In the genomic region with DNA sequence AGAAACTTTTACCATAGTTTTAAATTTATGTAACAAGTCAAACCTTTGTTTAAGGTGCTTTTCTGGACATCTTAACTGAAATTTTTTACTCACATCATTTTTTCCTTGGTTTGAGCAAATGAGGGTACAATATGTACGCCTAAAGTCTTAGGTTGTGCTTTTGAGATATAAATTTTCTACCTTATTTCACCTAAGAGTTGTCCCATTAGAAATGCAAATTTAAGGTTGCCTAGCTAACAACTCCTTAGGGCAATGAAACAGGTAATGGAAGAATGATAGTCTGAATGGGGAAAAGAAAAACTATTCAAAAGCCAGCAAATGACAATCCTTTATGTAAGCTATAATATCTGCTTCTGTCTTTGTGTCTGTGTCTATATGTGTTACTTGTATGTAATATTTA, we compare ENCODE assay signal across 2 cellular contexts.
TF ChIP-seq lines count a peak whose summit lies in the region.

No MANE protein-coding gene starts in this region.

TF ChIP-seq in HepG2, 621 proteins besides CTCF, POLR2A, EP300 and RAD21 (continued from another document):
- no peak for TF ChIP-seq SRSF1 (optimal IDR thresholded peaks at IDR 0.05; ENCODE audit: low read depth, low read length)
- no peak for TF ChIP-seq POGK (CRISPR knock-in tag; conservative IDR thresholded peaks at IDR 0.05)
- no peak for TF ChIP-seq JUND (CRISPR knock-in tag; IDR thresholded peaks at IDR 0.05)
- TF ChIP-seq SP2 (CRISPR knock-in tag; IDR thresholded peaks at IDR 0.05): no peak

TF ChIP-seq in WTC11, 78 proteins besides CTCF, POLR2A, EP300 and RAD21 (continued from another document):
- TF ChIP-seq ZNF219 (CRISPR knock-in tag; IDR thresholded peaks at IDR 0.05; ENCODE audit: borderline replicate concordance): no peak
- no peak for TF ChIP-seq ZBTB43 (CRISPR knock-in tag; IDR thresholded peaks at IDR 0.05)
- TF ChIP-seq, protein P1, sequence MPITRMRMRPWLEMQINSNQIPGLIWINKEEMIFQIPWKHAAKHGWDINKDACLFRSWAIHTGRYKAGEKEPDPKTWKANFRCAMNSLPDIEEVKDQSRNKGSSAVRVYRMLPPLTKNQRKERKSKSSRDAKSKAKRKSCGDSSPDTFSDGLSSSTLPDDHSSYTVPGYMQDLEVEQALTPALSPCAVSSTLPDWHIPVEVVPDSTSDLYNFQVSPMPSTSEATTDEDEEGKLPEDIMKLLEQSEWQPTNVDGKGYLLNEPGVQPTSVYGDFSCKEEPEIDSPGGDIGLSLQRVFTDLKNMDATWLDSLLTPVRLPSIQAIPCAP (CRISPR knock-in tag; IDR thresholded peaks at IDR 0.05): no peak
- no peak for TF ChIP-seq SMAD4 (CRISPR knock-in tag; IDR thresholded peaks at IDR 0.05)
- no peak for TF ChIP-seq TP53 (CRISPR knock-in tag; IDR thresholded peaks at IDR 0.05)
- no peak for TF ChIP-seq ZNF512 (CRISPR knock-in tag; IDR thresholded peaks at IDR 0.05; ENCODE audit: borderline replicate concordance)
- TF ChIP-seq NFYB (CRISPR knock-in tag; conservative IDR thresholded peaks at IDR 0.05; ENCODE audit: low read depth): no peak
- TF ChIP-seq SOX15 (CRISPR knock-in tag; IDR thresholded peaks at IDR 0.05): no peak
- no peak for TF ChIP-seq MYBL2 (CRISPR knock-in tag; IDR thresholded peaks at IDR 0.05)
- TF ChIP-seq ATF1 (CRISPR knock-in tag; IDR thresholded peaks at IDR 0.05): no peak
- no peak for TF ChIP-seq ERG (CRISPR knock-in tag; IDR thresholded peaks at IDR 0.05)
- TF ChIP-seq MXD4 (CRISPR knock-in tag; IDR thresholded peaks at IDR 0.05; ENCODE audit: borderline replicate concordance): no peak
- TF ChIP-seq, protein P2, sequence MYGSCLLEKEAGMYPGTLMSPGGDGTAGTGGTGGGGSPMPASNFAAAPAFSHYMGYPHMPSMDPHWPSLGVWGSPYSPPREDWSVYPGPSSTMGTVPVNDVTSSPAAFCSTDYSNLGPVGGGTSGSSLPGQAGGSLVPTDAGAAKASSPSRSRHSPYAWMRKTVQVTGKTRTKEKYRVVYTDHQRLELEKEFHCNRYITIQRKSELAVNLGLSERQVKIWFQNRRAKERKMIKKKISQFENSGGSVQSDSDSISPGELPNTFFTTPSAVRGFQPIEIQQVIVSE (CRISPR knock-in tag; IDR thresholded peaks at IDR 0.05; ENCODE audit: borderline replicate concordance): no peak
- TF ChIP-seq SMAD3 (CRISPR knock-in tag; IDR thresholded peaks at IDR 0.05; ENCODE audit: borderline replicate concordance): no peak
- TF ChIP-seq, protein P3, sequence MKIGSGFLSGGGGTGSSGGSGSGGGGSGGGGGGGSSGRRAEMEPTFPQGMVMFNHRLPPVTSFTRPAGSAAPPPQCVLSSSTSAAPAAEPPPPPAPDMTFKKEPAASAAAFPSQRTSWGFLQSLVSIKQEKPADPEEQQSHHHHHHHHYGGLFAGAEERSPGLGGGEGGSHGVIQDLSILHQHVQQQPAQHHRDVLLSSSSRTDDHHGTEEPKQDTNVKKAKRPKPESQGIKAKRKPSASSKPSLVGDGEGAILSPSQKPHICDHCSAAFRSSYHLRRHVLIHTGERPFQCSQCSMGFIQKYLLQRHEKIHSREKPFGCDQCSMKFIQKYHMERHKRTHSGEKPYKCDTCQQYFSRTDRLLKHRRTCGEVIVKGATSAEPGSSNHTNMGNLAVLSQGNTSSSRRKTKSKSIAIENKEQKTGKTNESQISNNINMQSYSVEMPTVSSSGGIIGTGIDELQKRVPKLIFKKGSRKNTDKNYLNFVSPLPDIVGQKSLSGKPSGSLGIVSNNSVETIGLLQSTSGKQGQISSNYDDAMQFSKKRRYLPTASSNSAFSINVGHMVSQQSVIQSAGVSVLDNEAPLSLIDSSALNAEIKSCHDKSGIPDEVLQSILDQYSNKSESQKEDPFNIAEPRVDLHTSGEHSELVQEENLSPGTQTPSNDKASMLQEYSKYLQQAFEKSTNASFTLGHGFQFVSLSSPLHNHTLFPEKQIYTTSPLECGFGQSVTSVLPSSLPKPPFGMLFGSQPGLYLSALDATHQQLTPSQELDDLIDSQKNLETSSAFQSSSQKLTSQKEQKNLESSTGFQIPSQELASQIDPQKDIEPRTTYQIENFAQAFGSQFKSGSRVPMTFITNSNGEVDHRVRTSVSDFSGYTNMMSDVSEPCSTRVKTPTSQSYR (CRISPR knock-in tag; IDR thresholded peaks at IDR 0.05): no peak
